Comparison of ENCODE assay signal across 8 cellular contexts in the genomic region with DNA sequence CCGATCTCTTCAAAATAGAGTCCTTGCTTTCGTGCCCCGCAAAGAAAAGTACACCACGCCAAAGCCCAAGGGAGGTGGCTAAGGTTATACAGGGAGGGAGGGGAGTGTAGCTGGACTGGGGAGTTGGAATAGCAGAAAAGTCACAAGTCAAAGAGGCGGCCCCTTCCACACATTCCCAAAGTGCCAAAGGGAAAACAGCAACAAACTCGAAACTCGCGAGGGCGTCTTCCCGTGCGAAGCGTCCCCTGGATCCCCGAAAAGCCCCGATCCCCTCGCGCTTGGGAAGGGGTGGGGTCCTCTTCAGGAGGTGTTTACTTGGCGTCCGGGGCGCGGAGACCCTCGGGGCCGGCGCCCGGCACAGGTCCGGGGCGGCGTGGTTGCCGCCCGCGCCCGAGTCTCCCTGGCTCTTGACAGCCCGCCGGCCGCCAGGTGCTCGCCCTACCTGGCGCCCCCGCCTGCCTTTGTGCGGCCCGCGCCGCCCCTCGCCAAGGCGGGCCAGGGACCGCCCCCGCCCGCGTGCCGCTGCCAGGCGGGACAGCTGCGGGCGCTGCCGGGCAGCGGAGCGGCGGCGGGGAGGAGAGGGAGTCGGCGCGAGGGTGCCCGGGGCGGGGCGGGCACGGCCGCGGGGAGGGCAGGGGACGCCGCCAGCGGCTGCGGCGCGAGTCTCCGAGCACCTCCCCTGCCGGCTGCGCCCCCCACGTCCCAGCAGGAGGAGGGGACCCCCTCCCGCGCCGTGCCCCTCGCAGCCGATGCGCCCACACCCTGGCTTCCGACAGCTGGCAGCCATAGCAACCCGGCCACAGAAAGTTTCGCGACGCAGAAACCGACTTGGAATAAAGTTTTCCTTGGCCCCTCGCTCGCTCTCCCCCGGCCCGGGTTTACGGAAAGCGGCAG. TPM values are rescaled to one million over a fixed set of nuclear protein-coding genes. Genes with fewer than 3 reads are reported as not detected.
A peak's percentile ranks its signal among the peaks of the same experiment; 100 is the strongest.
DNase-seq lines count a peak whose midpoint lies in the region; ATAC-seq and TF ChIP-seq lines count a peak whose summit lies in the region.

No MANE protein-coding gene starts in this region.

- WGBS in urinary bladder: under 1% methylated on average over 93 of the region's 93 CpGs

- H3K27ac Mint-ChIP-seq in endothelial cell (ENCODE audit: unreplicated experiment): peak overlapping the region; percentile 91

- H3K4me1 ChIP-seq in mucosa of descending colon (ENCODE audit: low read depth) (peaks cover 3% of the 10 kb centered on the region), urinary bladder (ENCODE audit: insufficient read depth) (peaks cover 3% of the 10 kb centered on the region)

- peak overlapping the region; percentile 98 for H3K4me3 Mint-ChIP-seq in endothelial cell (ENCODE audit: unreplicated experiment)

- ATAC-seq in HG02981 (IDR thresholded peaks at IDR 0.05; ENCODE audit: unreplicated experiment) (peak; percentile 24), mucosa of descending colon (peak; percentile 69), GM18858 (IDR thresholded peaks at IDR 0.05; ENCODE audit: unreplicated experiment) (no peak)

- peak overlapping the region; percentile 90 for H3K27ac ChIP-seq in urinary bladder (ENCODE audit: low read depth)

- TF ChIP-seq CTCF in endothelial cell (IDR thresholded peaks at IDR 0.05; ENCODE audit: unreplicated experiment) (no peak), mucosa of descending colon (IDR thresholded peaks at IDR 0.05) (no peak)

- H3K36me3 ChIP-seq in mucosa of descending colon (ENCODE audit: low read depth) (no peaks in the 10 kb centered on the region), urinary bladder (ENCODE audit: insufficient read depth) (no peaks in the 10 kb centered on the region)

- H3K4me3 ChIP-seq in mucosa of descending colon (peak overlapping the region; percentile 82), urinary bladder (ENCODE audit: low read depth, low read length) (peak overlapping the region; percentile 95)

- no peaks in the 10 kb centered on the region for H3K9me3 Mint-ChIP-seq in endothelial cell (ENCODE audit: unreplicated experiment)

- no peaks in the 10 kb centered on the region for H3K9me3 ChIP-seq in mucosa of descending colon

- H3K4me1 Mint-ChIP-seq in endothelial cell (ENCODE audit: unreplicated experiment): peaks cover 28% of the 10 kb centered on the region

- H3K36me3 Mint-ChIP-seq in endothelial cell (ENCODE audit: low read depth, unreplicated experiment): peaks cover 8% of the 10 kb centered on the region

- peaks cover 15% of the 10 kb centered on the region for H3K27me3 Mint-ChIP-seq in endothelial cell (ENCODE audit: unreplicated experiment)

- DNase-seq in activated T-cell treated with anti-CD3 and anti-CD28 coated beads for 48 hours (ENCODE audit: low read depth) (peak; percentile 9), activated T-cell treated with anti-CD3 and anti-CD28 coated beads for 4 hours (no peak), SW480 (ENCODE audit: low spot score) (peak; percentile 54), endothelial cell (ENCODE audit: low spot score) (peak; percentile 14), mucosa of descending colon (peak; percentile 56 to 79 (median 64))

- intact Hi-C loops in mucosa of descending colon (cut with DNase I, micrococcal nuclease): no loop called here

RNA-seq across cellular contexts. Expression of gene MYO1E, which starts 1.0 kb away (rescaled TPM):
- total RNA-seq in endothelial cell (ENCODE audit: unreplicated experiment) (146 TPM), mucosa of descending colon (100 to 1,000 TPM; 189 to 325 (median 283) TPM), urinary bladder (60.0 TPM)
- polyA plus RNA-seq in urinary bladder: 20.2 TPM
